In the genomic region with DNA sequence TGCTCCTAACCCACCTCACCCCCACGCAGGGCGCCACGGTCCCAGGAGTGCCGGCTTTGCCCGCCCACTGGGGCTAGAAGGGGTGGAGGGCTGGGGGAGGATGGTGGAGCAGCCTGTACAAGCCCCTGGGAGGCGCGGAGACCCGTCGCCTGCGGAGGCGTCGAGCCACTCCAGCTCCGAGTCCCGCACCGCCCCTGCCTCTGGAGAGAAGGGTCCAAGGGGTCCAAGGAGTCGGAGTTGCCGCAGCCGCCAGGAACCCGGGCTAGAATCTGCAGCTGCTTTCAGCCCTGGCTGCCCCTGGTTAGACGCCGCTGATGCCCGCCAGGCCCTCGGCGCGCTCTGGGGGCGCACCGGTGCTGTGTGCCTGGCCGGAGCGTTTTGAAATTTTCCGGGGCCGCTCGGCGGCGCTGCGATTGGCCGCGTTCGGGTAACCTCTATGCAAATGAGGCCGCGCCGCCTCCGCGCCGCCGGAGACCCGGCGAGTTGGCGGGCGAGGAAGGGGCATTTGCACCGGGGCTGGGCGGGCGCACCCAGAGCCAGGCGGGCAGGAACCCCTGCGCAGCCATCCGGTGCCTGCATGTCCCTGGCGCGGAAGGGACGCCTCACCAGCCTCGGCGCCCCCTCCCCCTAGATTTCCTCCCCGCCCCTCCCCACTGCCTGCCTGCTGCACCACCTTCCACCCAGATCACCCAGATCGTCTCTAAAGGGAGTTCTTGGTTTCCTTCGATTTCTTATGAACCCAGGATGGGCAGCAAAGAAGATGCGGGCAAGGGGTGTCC, we compare ENCODE assay signal across 9 cellular contexts. TPM values are rescaled to one million over a fixed set of nuclear protein-coding genes. Genes with fewer than 3 reads are reported as not detected.
DNase-seq lines count a peak whose midpoint lies in the region; ATAC-seq and TF ChIP-seq lines count a peak whose summit lies in the region.
"Had no signal": no experiment of that assay in that cellular context is flagged by ENCODE, and none has a peak within 500 bp of the region (broad histone marks: within the 10 kb centered on the region; RNA-seq: fewer than 3 reads in every experiment).

Gene HMX2, plus strand, starts transcription at position 502 of the 779 bp plus-strand sequence. Its CDS starts 243 bp downstream, at position 745.

- peak within 1 kb of the TSS; percentile 60 for H3K27ac Mint-ChIP-seq in activated CD8-positive, alpha-beta T cell treated with anti-CD3 and anti-CD28 coated beads, Interleukin-2, amount 10 ng/mL, durations not matched to agents 7 days and 5 days

- peak within 1 kb of the TSS; percentile 52 for H3K4me3 Mint-ChIP-seq in activated CD8-positive, alpha-beta T cell treated with anti-CD3 and anti-CD28 coated beads, Interleukin-2, amount 10 ng/mL, durations not matched to agents 7 days and 5 days

- no peaks in the 10 kb centered on the region for H3K9me3 Mint-ChIP-seq in activated CD8-positive, alpha-beta T cell treated with anti-CD3 and anti-CD28 coated beads, Interleukin-2, amount 10 ng/mL, durations not matched to agents 7 days and 5 days (ENCODE audit: insufficient read depth)

- no peak for TF ChIP-seq POLR2A in adrenal gland (IDR thresholded peaks at IDR 0.05)

- H3K36me3 Mint-ChIP-seq in activated CD8-positive, alpha-beta T cell treated with anti-CD3 and anti-CD28 coated beads, Interleukin-2, amount 10 ng/mL, durations not matched to agents 7 days and 5 days (ENCODE audit: low read depth): peaks cover 10% of the 10 kb centered on the region

- peak within 1 kb of the TSS; percentile 5 for H3K4me3 ChIP-seq in mesodermal cell (ENCODE audit: extremely low read depth, insufficient read depth, low read length, poor library complexity, severe bottlenecking)
- H3K4me3 ChIP-seq in adrenal gland: peak within 1 kb of the TSS in 1 of 4 donors; percentile 9

- POLR2A ChIA-PET in activated CD8-positive, alpha-beta T cell treated with anti-CD3 and anti-CD28 coated beads, Interleukin-2, amount 10 ng/mL, durations not matched to agents 7 days and 5 days (lab: Charles Lee): no interaction called here

- H3K27me3 ChIP-seq in adrenal gland: peaks cover 93% of the 10 kb centered on the region

- intact Hi-C loops in adrenal gland (cut with DNase I): no loop called here

- peaks cover 67% of the 10 kb centered on the region for H3K27me3 Mint-ChIP-seq in activated CD8-positive, alpha-beta T cell treated with anti-CD3 and anti-CD28 coated beads, Interleukin-2, amount 10 ng/mL, durations not matched to agents 7 days and 5 days (ENCODE audit: low read depth)

- DNase-seq in Daoy (ENCODE audit: low read depth): peak; percentile 56
- DNase-seq in activated CD8-positive, alpha-beta T cell treated with anti-CD3 and anti-CD28 coated beads, Interleukin-2, amount 10 ng/mL, durations not matched to agents 7 days and 5 days: no peak
- DNase-seq in foreskin melanocyte: no peak
- DNase-seq in stimulated activated CD4-positive, alpha-beta T cell treated with anti-CD3 and anti-CD28 coated beads, Interleukin-4, amount 100 ng/mL, for 24 hours: no peak
- DNase-seq in globus pallidus (ENCODE audit: low spot score): no peak
- no peak for DNase-seq in adrenal gland

- TF ChIP-seq CTCF in adrenal gland (IDR thresholded peaks at IDR 0.05): no peak

- H3K9me3 ChIP-seq in mesodermal cell (ENCODE audit: control insufficient read depth, low read length) (no peaks in the 10 kb centered on the region), adrenal gland (replicated peaks in 1 of 3) (no peaks in the 10 kb centered on the region)

- no peaks in the 10 kb centered on the region for H3K36me3 ChIP-seq in mesodermal cell (ENCODE audit: control insufficient read depth, insufficient read depth, low read length)
- H3K36me3 ChIP-seq in adrenal gland (replicated peaks in 1 of 2): no peaks in the 10 kb centered on the region

- peaks cover 69% of the 10 kb centered on the region for H3K4me1 Mint-ChIP-seq in activated CD8-positive, alpha-beta T cell treated with anti-CD3 and anti-CD28 coated beads, Interleukin-2, amount 10 ng/mL, durations not matched to agents 7 days and 5 days (ENCODE audit: low read depth)

- 0 to 1% methylated on average over 31 to 56 of the region's 64 CpGs for WGBS in mesodermal cell (ENCODE audit: insufficient coverage in 2 of 2), 2 experiments
- WGBS in adrenal gland, 4 donors: 0 to 3% (median 1%) methylated on average over 1 to 64 of the region's 64 CpGs

- peaks cover 22% of the 10 kb centered on the region for H3K4me1 ChIP-seq in mesodermal cell (ENCODE audit: control insufficient read depth, insufficient read depth, low read length, poor library complexity, severe bottlenecking)
- peaks cover 7 to 32% of the 10 kb centered on the region in 2 donors for H3K4me1 ChIP-seq in adrenal gland (replicated peaks in 1 of 2)

- CTCF ChIA-PET in activated CD8-positive, alpha-beta T cell treated with anti-CD3 and anti-CD28 coated beads, Interleukin-2, amount 10 ng/mL, durations not matched to agents 7 days and 5 days (lab: Charles Lee): no interaction called here

- peak; percentile 29 for ATAC-seq in HG03565 (IDR thresholded peaks at IDR 0.05; ENCODE audit: unreplicated experiment)
- ATAC-seq in activated CD8-positive, alpha-beta T cell treated with anti-CD3 and anti-CD28 coated beads, Interleukin-2, amount 10 ng/mL, durations not matched to agents 7 days and 5 days: peak; percentile 38

- no peak within 1 kb of the TSS for H3K27ac ChIP-seq in mesodermal cell (ENCODE audit: low read depth, low read length, severe bottlenecking)
- H3K27ac ChIP-seq in adrenal gland: no peak within 1 kb of the TSS

RNA-seq across cellular contexts. Expression of gene HMX2, which starts in this region (rescaled TPM):
- total RNA-seq in Daoy (2014; rRNA removed; shearing (Covaris generic)): 1.1 and 1.3 TPM in 2 replicates
- not detected for total RNA-seq in activated CD8-positive, alpha-beta T cell treated with anti-CD3 and anti-CD28 coated beads, Interleukin-2, amount 10 ng/mL, durations not matched to agents 7 days and 5 days
- 0.18 TPM for polyA plus RNA-seq in mesodermal cell (2013, experiment 1 of 2)
- polyA plus RNA-seq in mesodermal cell (2013, experiment 2 of 2): not detected
- not detected for total RNA-seq in adrenal gland
- polyA plus RNA-seq in adrenal gland: not detected
- total RNA-seq: LHCN-M2 had no signal

Comparison
In these comparisons a context has a peak if more than half of its experiments do, and no peak if none do; other contexts are left out.
1. Peak in ATAC-seq in activated CD8-positive, alpha-beta T cell treated with anti-CD3 and anti-CD28 coated beads, Interleukin-2, amount 10 ng/mL, durations not matched to agents 7 days and 5 days; RNA of the gene not detected or under 1 TPM.